In the genomic region with DNA sequence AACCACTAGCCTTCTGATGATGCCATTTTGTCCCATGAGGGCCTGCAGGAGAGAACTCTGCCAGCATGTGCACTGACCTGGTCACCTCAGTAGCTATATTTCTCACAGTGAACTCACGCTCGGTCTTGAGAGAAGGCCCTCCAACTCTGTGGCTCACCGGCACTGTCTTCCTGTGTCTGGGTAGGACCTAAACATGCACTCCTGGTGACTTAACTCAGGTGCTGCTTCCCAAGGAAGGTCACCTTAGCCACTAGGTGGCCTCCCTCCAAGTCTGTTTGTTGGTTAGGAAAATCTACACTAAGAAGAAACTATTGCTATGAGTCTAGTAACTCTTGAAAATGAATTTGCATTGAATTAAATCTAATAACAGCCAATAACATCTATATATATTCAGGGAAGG, we compare ENCODE assay signal across 12 cellular contexts. TPM values are rescaled to one million over a fixed set of nuclear protein-coding genes. Genes with fewer than 3 reads are reported as not detected.
DNase-seq lines count a peak whose midpoint lies in the region; ATAC-seq, FAIRE-seq and TF ChIP-seq lines count a peak whose summit lies in the region.
"Had no signal": no experiment of that assay in that cellular context is flagged by ENCODE, and none has a peak within 500 bp of the region (broad histone marks: within the 10 kb centered on the region; RNA-seq: fewer than 3 reads in every experiment).

No MANE protein-coding gene starts in this region.

- no peak overlapping the region for H3K4me2 ChIP-seq in H9 (ENCODE audit: insufficient read depth, insufficient read length, low read length)
- H3K4me2 ChIP-seq in K562 (ENCODE audit: insufficient read depth, low read length): no peak overlapping the region
- H3K4me2 ChIP-seq in mesenchymal stem cell (ENCODE audit: low read length, poor library complexity, severe bottlenecking): no peak overlapping the region

- H4K5ac ChIP-seq in H9 (ENCODE audit: insufficient read length, low read depth, low read length): no peak overlapping the region

- H3K27ac ChIP-seq in H9 (ENCODE audit: insufficient read length, low read depth, low read length) (no peak overlapping the region), K562 (ENCODE audit: extremely low read depth, low read depth, low read length) (no peak overlapping the region), mesenchymal stem cell (ENCODE audit: low read length, poor library complexity, severe bottlenecking) (no peak overlapping the region), heart left ventricle (peak overlapping the region in 1 of 12 donors; percentile 51)

- H2AK5ac ChIP-seq in H9 (ENCODE audit: insufficient read length, low read length): no peak overlapping the region
- no peak overlapping the region for H2AK5ac ChIP-seq in mesenchymal stem cell (ENCODE audit: low read length, severe bottlenecking)

- TF ChIP-seq EP300 in K562 (IDR thresholded peaks at IDR 0.05; ENCODE audit: low read length): no peak

- H3K4ac ChIP-seq in H9 (ENCODE audit: low read depth, low read length) (no peak overlapping the region), mesenchymal stem cell (ENCODE audit: low read depth in 1 of 2, low read length in 2 of 2) (no peak overlapping the region)

- H3K79me1 ChIP-seq in H9 (ENCODE audit: insufficient read depth, low read depth, low read length, poor library complexity, severe bottlenecking): no peaks in the 10 kb centered on the region
- no peaks in the 10 kb centered on the region for H3K79me1 ChIP-seq in mesenchymal stem cell (replicated peaks; ENCODE audit: low read length, poor library complexity, severe bottlenecking)

- H2BK5ac ChIP-seq in H9 (ENCODE audit: insufficient read length, low read length) (no peak overlapping the region), mesenchymal stem cell (ENCODE audit: low read depth, low read length, poor library complexity, severe bottlenecking) (no peak overlapping the region)

- H4K91ac ChIP-seq in H9 (ENCODE audit: insufficient read length, low read depth, low read length) (no peak overlapping the region), mesenchymal stem cell (ENCODE audit: low read length) (peak overlapping the region; percentile 46)

- intact Hi-C loops in K562 (cut with micrococcal nuclease): loop anchor here (1.0 to 5.0 kb wide), 4 partner anchors 44 to 377 kb away; a partner anchor contains a TSS
- intact Hi-C loops in lower leg skin (cut with DNase I; ENCODE audit: low total_unique reads): no loop called here
- intact Hi-C loops in heart left ventricle (cut with DNase I): loop anchor here in 8 of 10 donors (2.0 to 10.0 kb wide), 5 partner anchors 25 to 379 kb away; a partner anchor contains a TSS

- no peaks in the 10 kb centered on the region for H3K36me3 Mint-ChIP-seq in H9 (ENCODE audit: insufficient read depth in 1 of 3, low read depth in 3 of 3)

- H4K8ac ChIP-seq in H9 (replicated peaks; ENCODE audit: insufficient read length, low read depth, low read length) (no peak overlapping the region), mesenchymal stem cell (ENCODE audit: low read length) (peak overlapping the region; percentile 22)

- in situ Hi-C loops in K562 (cut with MboI): no loop called here

- H3K23ac ChIP-seq in H9 (ENCODE audit: insufficient read length, low read depth, low read length) (no peak overlapping the region), mesenchymal stem cell (ENCODE audit: low read length in 2 of 2) (no peak overlapping the region)

- H2BK20ac ChIP-seq in H9 (ENCODE audit: low read depth, low read length, poor library complexity, severe bottlenecking): no peak overlapping the region

- POLR2A ChIA-PET in K562 (lab: Yijun Ruan, JAX): interaction anchor here (0.5 to 1.0 kb wide), 2 partner anchors 25 to 1277 kb away, joined by 3 to 4 read pairs; a partner anchor contains a TSS

- H3K14ac ChIP-seq in H9 (ENCODE audit: insufficient read depth, low read length): no peak overlapping the region
- H3K14ac ChIP-seq in mesenchymal stem cell (ENCODE audit: low read length in 2 of 2): no peak overlapping the region

- no peaks in the 10 kb centered on the region for H3K79me2 ChIP-seq in H9 (ENCODE audit: insufficient read depth, low read length)
- H3K79me2 ChIP-seq in K562 (ENCODE audit: control insufficient read depth, insufficient read depth, low read length): no peaks in the 10 kb centered on the region

- H3T11ph ChIP-seq in H9 (ENCODE audit: low read length): no peak overlapping the region

- no peaks in the 10 kb centered on the region for H3K9me3 Mint-ChIP-seq in H9

- TF ChIP-seq CTCF in H9 (conservative IDR thresholded peaks at IDR 0.05) (peak; percentile 70), K562 (IDR thresholded peaks at IDR 0.05 in 2 of 3, conservative IDR thresholded peaks at IDR 0.05 in 1 of 3; ENCODE audit: insufficient read depth in 2 of 3, low read depth in 1 of 3, low read length in 3 of 3) (peak; percentile 30 to 53 (median 31); a peak in 5 of 6 replicates), lower leg skin (IDR thresholded peaks at IDR 0.05) (no peak), heart left ventricle (IDR thresholded peaks at IDR 0.05) (peak in 1 of 12 donors; percentile 8)

- H2BK120ac ChIP-seq in H9 (ENCODE audit: low read depth, low read length, poor library complexity, severe bottlenecking): no peak overlapping the region
- no peak overlapping the region for H2BK120ac ChIP-seq in mesenchymal stem cell (ENCODE audit: low read depth, low read length)

- CTCF ChIA-PET in K562 (lab: Yijun Ruan, JAX; ENCODE audit: low intra/inter-chr PET ratio): no interaction called here

- H3K9ac ChIP-seq in H9 (ENCODE audit: extremely low read depth, insufficient read length, low read length) (no peak overlapping the region), K562 (ENCODE audit: insufficient read depth in 1 of 2, low read depth in 2 of 2, low read length in 2 of 2) (no peak overlapping the region), mesenchymal stem cell (ENCODE audit: low read length) (no peak overlapping the region)

- FAIRE-seq in K562 (lab: Jason Lieb, UNC): no peak

- no TSS peak for BruUV-seq in K562 (replicated peaks; lab: Mats Ljungman, UMichigan)

- H3K9me3 ChIP-seq in H9 (ENCODE audit: control insufficient read depth, low read depth, low read length) (no peaks in the 10 kb centered on the region), K562 (replicated peaks; ENCODE audit: control insufficient read depth, insufficient read depth, low read depth, low read length) (no peaks in the 10 kb centered on the region), mesenchymal stem cell (ENCODE audit: control insufficient read depth, low read length) (no peaks in the 10 kb centered on the region), heart left ventricle (no peaks in the 10 kb centered on the region)
- H3K9me3 ChIP-seq: HAP-1 had no signal

- H3K4me1 Mint-ChIP-seq in H9: peaks cover 8 to 9% of the 10 kb centered on the region in 2 experiments; a peak in 1 of 4 replicates

- no peak overlapping the region for H3K4me3 Mint-ChIP-seq in H9

- no peak overlapping the region for H2BK15ac ChIP-seq in H9 (ENCODE audit: low read depth, low read length)
- no peak overlapping the region for H2BK15ac ChIP-seq in mesenchymal stem cell (ENCODE audit: low read depth, poor library complexity, severe bottlenecking)

- H3K23me2 ChIP-seq in H9 (ENCODE audit: insufficient read length, low read depth, low read length, poor library complexity, severe bottlenecking): no peaks in the 10 kb centered on the region

- no peaks in the 10 kb centered on the region for H3K27me3 Mint-ChIP-seq in H9 (ENCODE audit: low read depth)

- TF ChIP-seq RAD21 in K562 (CRISPR knock-in tag; conservative IDR thresholded peaks at IDR 0.05 in 1 of 2, IDR thresholded peaks at IDR 0.05 in 1 of 2): peak; percentile 13 to 31; a peak in 1 of 4 replicates

- no peaks in the 10 kb centered on the region for H4K20me1 ChIP-seq in H9 (ENCODE audit: control insufficient read depth, insufficient read depth, insufficient read length)
- H4K20me1 ChIP-seq in K562 (replicated peaks; ENCODE audit: control insufficient read depth, insufficient read depth, low read length): no peaks in the 10 kb centered on the region

- H3K9me1 ChIP-seq in K562 (ENCODE audit: control insufficient read depth, insufficient read depth, low read length): no peaks in the 10 kb centered on the region

- peaks cover 4% of the 10 kb centered on the region; the same call in 1 of the 2 replicates for H3K4me1 ChIP-seq in H9 (ENCODE audit: insufficient read depth, low read length)
- H3K4me1 ChIP-seq in K562 (replicated peaks in 1 of 2; ENCODE audit: control insufficient read depth in 2 of 2, insufficient read depth in 2 of 2, low read length in 2 of 2): peaks cover 6 to 7% of the 10 kb centered on the region in 2 experiments; a peak in 3 of 5 replicates
- peaks cover 5% of the 10 kb centered on the region for H3K4me1 ChIP-seq in mesenchymal stem cell (ENCODE audit: control insufficient read depth, insufficient read depth, low read depth, low read length)
- peaks cover 0 to 50% (median 3%) of the 10 kb centered on the region in 12 donors for H3K4me1 ChIP-seq in heart left ventricle

- peak; percentile 63 for DNase-seq in DMS53 (lab: John Stamatoyannopoulos, UW)
- peak; percentile 69 for DNase-seq in H9
- DNase-seq in K562 (ENCODE audit: extremely low read depth in 1 of 4, low spot score in 3 of 4): peak in 3 of 4 experiments; percentile 16 to 40 (median 20)
- no peak for DNase-seq in mesenchymal stem cell
- no peak for DNase-seq in lower leg skin (ENCODE audit: low spot score in 2 of 2)
- no peak for DNase-seq in amniotic stem cell (lab: John Stamatoyannopoulos, UW)
- no peak for DNase-seq in activated effector memory CD4-positive, alpha-beta T cell treated with Interleukin-2 at 50 U/mL for 16 hours
- no peak for DNase-seq in heart left ventricle
- DNase-seq: caudate nucleus, IMR-90, posterior cingulate gyrus had no signal

- H3K4me3 ChIP-seq in K562: no peak overlapping the region
- H3K4me3 ChIP-seq in mesenchymal stem cell (ENCODE audit: insufficient read depth in 1 of 2, low read depth in 1 of 2, low read length in 2 of 2): no peak overlapping the region
- no peak overlapping the region for H3K4me3 ChIP-seq in lower leg skin (ENCODE audit: low read depth, poor library complexity, severe bottlenecking)
- no peak overlapping the region for H3K4me3 ChIP-seq in heart left ventricle
- H3K4me3 ChIP-seq: HAP-1 had no signal

- H3K36me3 ChIP-seq in K562 (ENCODE audit: control insufficient read depth, insufficient read depth, low read length) (no peaks in the 10 kb centered on the region), mesenchymal stem cell (ENCODE audit: control insufficient read depth in 1 of 2, insufficient read depth in 2 of 2, low read depth in 1 of 2, low read length in 2 of 2) (no peaks in the 10 kb centered on the region), heart left ventricle (no peaks in the 10 kb centered on the region)
- H3K36me3 ChIP-seq: HAP-1 had no signal

- H3K18ac ChIP-seq in H9 (ENCODE audit: insufficient read length, low read depth, low read length): no peak overlapping the region
- H3K18ac ChIP-seq in mesenchymal stem cell (ENCODE audit: low read depth in 1 of 2, low read length in 2 of 2): no peak overlapping the region

- H3K27ac Mint-ChIP-seq in H9: no peak overlapping the region

- no peaks in the 10 kb centered on the region for H3K27me3 ChIP-seq in H9 (ENCODE audit: insufficient read depth, low read length)
- H3K27me3 ChIP-seq in K562 (ENCODE audit: control insufficient read depth in 2 of 2, insufficient read depth in 2 of 2, low read length in 2 of 2): peaks cover 6 to 22% of the 10 kb centered on the region in 2 experiments
- no peaks in the 10 kb centered on the region for H3K27me3 ChIP-seq in mesenchymal stem cell (ENCODE audit: control insufficient read depth in 1 of 2, insufficient read depth in 1 of 2, low read length in 2 of 2)
- H3K27me3 ChIP-seq in heart left ventricle: no peaks in the 10 kb centered on the region

- H2AFZ ChIP-seq in H9 (ENCODE audit: low read length) (no peak overlapping the region), K562 (ENCODE audit: low read depth, low read length) (no peak overlapping the region; the same call in 1 of the 2 replicates), mesenchymal stem cell (ENCODE audit: low read depth, low read length) (no peak overlapping the region)

- H3K56ac ChIP-seq in H9 (ENCODE audit: insufficient read length, low read depth, low read length): no peak overlapping the region

- no peak overlapping the region for H2BK12ac ChIP-seq in H9 (ENCODE audit: insufficient read length, low read depth, low read length)
- H2BK12ac ChIP-seq in mesenchymal stem cell (ENCODE audit: low read length in 2 of 2): no peak overlapping the region

- no CpG with 5 or more reads among the region's 3 CpGs for WGBS in H9 (ENCODE audit: extremely low coverage, insufficient read length, low lambda C conversion rate)
- 2% methylated on average over 3 of the region's 3 CpGs for WGBS in K562 (ENCODE audit: insufficient coverage, low coverage, missing lambda C conversion rate)
- 54% methylated on average over 3 of the region's 3 CpGs for WGBS in mesenchymal stem cell
- 78 to 81% methylated on average over 3 of the region's 3 CpGs for WGBS in lower leg skin, 2 donors
- WGBS in heart left ventricle, 4 donors: 80 to 87% (median 84%) methylated on average over 3 of the region's 3 CpGs

- no peak for TF ChIP-seq POLR2A in K562 (conservative IDR thresholded peaks at IDR 0.05)
- no peak for TF ChIP-seq POLR2A in lower leg skin (IDR thresholded peaks at IDR 0.05)
- TF ChIP-seq POLR2A in heart left ventricle (IDR thresholded peaks at IDR 0.05): no peak

- ATAC-seq in K562: peak; percentile 50; the same call in 2 of the 3 replicates
- ATAC-seq in heart left ventricle: no peak

RNA-seq across cellular contexts. Expression of a gene that starts 24.8 kb away (rescaled TPM):
- total RNA-seq in H9 (2021) (not detected in 2 replicates), K562 (2014; rRNA removed) (0.05 TPM in 1 of 2 replicates, not detected in the other), K562 (2014; rRNA removed; fragmentation: Illumina TruSeq; extraction: Trizol) (not detected in 2 replicates), K562 (2015; rRNA removed; fragmentation: Illumina TruSeq; extraction: Trizol) (not detected in 2 replicates), K562 (2021) (not detected in 2 replicates), lower leg skin (1 to 10 TPM in 1 of 4 donors, under 1 TPM in 2, not detected in 1; 0.06 to 1.4 (median 0.21) TPM), heart left ventricle (under 1 TPM in 2 of 9 donors, not detected in 7; 0.18 to 0.24 TPM)
- total RNA-seq in K562 (2011; cell fraction: chromatin; rRNA removed; ENCODE audit: low replicate concordance): not detected in 2 replicates
- not detected in 2 replicates for total RNA-seq in K562 (2011; cell fraction: nucleolus; rRNA removed)
- total RNA-seq in K562 (2011; cell fraction: nucleoplasm; rRNA removed): not detected in 2 replicates
- polyA plus RNA-seq in K562 (2011; rRNA removed) (not detected in 2 replicates), K562 (2014; fragmentation: Illumina TruSeq; extraction: Trizol) (not detected in 2 replicates), K562 (2014; fragmentation: Nextera tagmentation; extraction: Ambion mirVana) (not detected), K562 (2014; rRNA removed) (0.03 TPM in 1 of 2 replicates, not detected in the other), heart left ventricle (not detected)
- polyA plus RNA-seq in K562 (2011; cell fraction: cytosol; rRNA removed): not detected in 2 replicates
- not detected in 2 replicates for polyA plus RNA-seq in K562 (2011; cell fraction: nucleus; rRNA removed)
- polyA plus RNA-seq in K562 (2012): 0.17 TPM in 1 of 2 replicates, not detected in the other
- not detected in 2 replicates for polyA minus RNA-seq in K562 (2011; rRNA and poly(A)+ RNA removed)
- not detected in 2 replicates for polyA minus RNA-seq in K562 (2011; cell fraction: cytosol; rRNA and poly(A)+ RNA removed)
- polyA minus RNA-seq in K562 (2011; cell fraction: nucleus; rRNA and poly(A)+ RNA removed): not detected in 2 replicates
- polyA plus RNA-seq in mesenchymal stem cell (2013, experiment 1 of 2): not detected
- polyA plus RNA-seq in mesenchymal stem cell (2013, experiment 2 of 2): not detected
- total RNA-seq: IMR-90 had no signal
- polyA plus RNA-seq: IMR-90 had no signal

RNA-seq across cellular contexts. Expression of a gene that starts 46.6 kb away (rescaled TPM):
- total RNA-seq in H9 (2021) (not detected in 2 replicates), K562 (2014; rRNA removed) (0.14 and 0.57 TPM in 2 replicates), K562 (2014; rRNA removed; fragmentation: Illumina TruSeq; extraction: Trizol) (0.33 and 0.38 TPM in 2 replicates), K562 (2015; rRNA removed; fragmentation: Illumina TruSeq; extraction: Trizol) (0.41 and 0.47 TPM in 2 replicates), K562 (2021) (0.25 and 0.29 TPM in 2 replicates), lower leg skin (10 to 100 TPM in 2 of 4 donors, 1 to 10 TPM in 2; 4.4 to 10.9 (median 7.3) TPM), heart left ventricle (10 to 100 TPM in 2 of 9 donors, 1 to 10 TPM in 7; 2.3 to 31.8 (median 3.1) TPM)
- 0.49 and 0.74 TPM in 2 replicates for total RNA-seq in K562 (2011; cell fraction: chromatin; rRNA removed; ENCODE audit: low replicate concordance)
- 0.33 and 0.53 TPM in 2 replicates for total RNA-seq in K562 (2011; cell fraction: nucleolus; rRNA removed)
- total RNA-seq in K562 (2011; cell fraction: nucleoplasm; rRNA removed): 0.69 and 0.73 TPM in 2 replicates
- polyA plus RNA-seq in K562 (2011; rRNA removed) (0.14 and 0.22 TPM in 2 replicates), K562 (2014; fragmentation: Illumina TruSeq; extraction: Trizol) (0.24 and 0.33 TPM in 2 replicates), K562 (2014; fragmentation: Nextera tagmentation; extraction: Ambion mirVana) (under 1 TPM; 0.22 to 0.49 TPM), K562 (2014; rRNA removed) (0.03 and 0.11 TPM in 2 replicates), heart left ventricle (under 1 TPM; 0.34 to 0.78 TPM)
- polyA plus RNA-seq in K562 (2011; cell fraction: cytosol; rRNA removed): 0.03 and 0.07 TPM in 2 replicates
- polyA plus RNA-seq in K562 (2011; cell fraction: nucleus; rRNA removed): 0.29 and 0.57 TPM in 2 replicates
- polyA plus RNA-seq in K562 (2012): 0.25 and 0.91 TPM in 2 replicates
- 0.39 and 0.46 TPM in 2 replicates for polyA minus RNA-seq in K562 (2011; rRNA and poly(A)+ RNA removed)
- polyA minus RNA-seq in K562 (2011; cell fraction: cytosol; rRNA and poly(A)+ RNA removed): not detected in 2 replicates
- 0.40 TPM in 1 of 2 replicates, not detected in the other for polyA minus RNA-seq in K562 (2011; cell fraction: nucleus; rRNA and poly(A)+ RNA removed)
- 0.32 TPM for polyA plus RNA-seq in mesenchymal stem cell (2013, experiment 1 of 2)
- 0.23 TPM for polyA plus RNA-seq in mesenchymal stem cell (2013, experiment 2 of 2)

Comparison
In these comparisons a context has a peak if more than half of its experiments do, and no peak if none do; other contexts are left out.
1. DNase-seq: peak in DMS53 (single experiment), H9 (single experiment) and K562 (3 of 4); none in mesenchymal stem cell (single experiment), lower leg skin (0 of 2), amniotic stem cell (single experiment), activated effector memory CD4-positive, alpha-beta T cell treated with Interleukin-2 at 50 U/mL for 16 hours (single experiment) and heart left ventricle (0 of 5).
2. CTCF ChIP-seq: peak in H9 (single experiment) and K562 (3 of 3); none in lower leg skin (0 of 3).